ENCODE assay signal across 17 cellular contexts in the genomic region with DNA sequence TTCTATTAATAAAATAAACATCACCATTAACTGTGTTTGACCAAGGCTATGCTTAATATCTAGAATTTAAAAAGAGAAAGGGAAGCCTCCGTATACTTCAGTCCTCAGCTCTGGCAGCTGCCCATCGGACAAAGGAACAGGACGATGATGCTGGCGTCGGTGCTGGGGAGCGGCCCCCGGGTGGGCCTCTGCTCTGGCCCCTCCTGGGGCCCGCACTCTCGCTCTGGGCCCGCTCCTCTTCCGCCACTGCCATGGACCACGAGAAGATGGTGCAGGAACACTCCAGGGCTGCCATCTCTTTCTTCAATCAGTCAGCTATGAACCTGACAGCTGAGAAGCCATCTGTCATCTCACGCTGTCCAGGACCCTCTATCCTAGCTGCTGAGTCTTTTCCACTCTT. TPM values are rescaled to one million over a fixed set of nuclear protein-coding genes. Genes with fewer than 3 reads are reported as not detected.
DNase-seq lines count a peak whose midpoint lies in the region; ATAC-seq and TF ChIP-seq lines count a peak whose summit lies in the region.
"Had no signal": no experiment of that assay in that cellular context is flagged by ENCODE, and none has a peak within 500 bp of the region (broad histone marks: within the 10 kb centered on the region; RNA-seq: fewer than 3 reads in every experiment).

No MANE protein-coding gene starts in this region.

- H4K8ac ChIP-seq in trophoblast cell (ENCODE audit: low read depth, low read length): no peak overlapping the region

- peak overlapping the region; percentile 36 for H3K4ac ChIP-seq in trophoblast cell (ENCODE audit: low read depth, low read length)

- DNase-seq in cardiac muscle cell (ENCODE audit: low read depth in 1 of 2, low spot score in 1 of 2): no peak
- no peak for DNase-seq in right atrium auricular region (ENCODE audit: low spot score)
- peak; percentile 41 for DNase-seq in G401 (ENCODE audit: low spot score)
- DNase-seq in cerebellum (ENCODE audit: low spot score): peak; percentile 19
- no peak for DNase-seq in trophoblast cell
- DNase-seq in foreskin fibroblast: no peak
- DNase-seq: 8988T; CD4-positive, alpha-beta memory T cell; DMS153; DMS79; GF-D8; H9; IMR-90 had no signal

- no peak overlapping the region for H3K9ac ChIP-seq in trophoblast cell (ENCODE audit: low read length)
- H3K9ac ChIP-seq: BLaER1 had no signal

- no CpG with 5 or more reads among the region's 13 CpGs for WGBS in trophoblast cell (ENCODE audit: extremely low coverage, insufficient coverage, insufficient read length)

- H3K79me2 ChIP-seq in trophoblast cell (ENCODE audit: control insufficient read depth, insufficient read depth, low read length, poor library complexity): no peaks in the 10 kb centered on the region

- no peak overlapping the region for H2BK120ac ChIP-seq in trophoblast cell (ENCODE audit: insufficient read depth, low read length, poor library complexity)

- no peak for TF ChIP-seq CTCF in cardiac muscle cell (IDR thresholded peaks at IDR 0.05; ENCODE audit: low read depth, low read length)
- TF ChIP-seq CTCF in right atrium auricular region (IDR thresholded peaks at IDR 0.05): no peak
- TF ChIP-seq CTCF in foreskin fibroblast (IDR thresholded peaks at IDR 0.05; ENCODE audit: low read depth, low read length): no peak

- H2BK5ac ChIP-seq in trophoblast cell (ENCODE audit: low read depth, low read length, poor library complexity): no peak overlapping the region

- H3K23ac ChIP-seq in trophoblast cell (ENCODE audit: low read length): no peak overlapping the region

- in situ Hi-C loops in G401 (cut with HindIII; ENCODE audit: low sequenced_read_pairs): no loop called here

- peak overlapping the region; percentile 6 for H4K91ac ChIP-seq in trophoblast cell (ENCODE audit: low read depth, low read length)

- H3K36me3 ChIP-seq in cardiac muscle cell (no peaks in the 10 kb centered on the region), right atrium auricular region (no peaks in the 10 kb centered on the region), trophoblast cell (ENCODE audit: control insufficient read depth in 1 of 2, insufficient read depth in 2 of 2, low read length in 2 of 2) (no peaks in the 10 kb centered on the region)

- peak overlapping the region; percentile 65 for H3K18ac ChIP-seq in trophoblast cell (ENCODE audit: low read length)

- H3K4me3 ChIP-seq in cardiac muscle cell (no peak overlapping the region), right atrium auricular region (no peak overlapping the region), trophoblast cell (ENCODE audit: low read depth, low read length) (no peak overlapping the region), foreskin fibroblast (ENCODE audit: low read depth in 1 of 2, low read length in 2 of 2) (no peak overlapping the region)
- H3K4me3 ChIP-seq: BLaER1 had no signal

- no peaks in the 10 kb centered on the region for H3K27me3 ChIP-seq in cardiac muscle cell
- no peaks in the 10 kb centered on the region for H3K27me3 ChIP-seq in right atrium auricular region
- H3K27me3 ChIP-seq in trophoblast cell (ENCODE audit: insufficient read depth, low read length): no peaks in the 10 kb centered on the region
- H3K27me3 ChIP-seq: BLaER1 had no signal

- H2AFZ ChIP-seq in trophoblast cell (ENCODE audit: insufficient read depth, low read length, poor library complexity): no peak overlapping the region

- no peak overlapping the region for H2BK12ac ChIP-seq in trophoblast cell (ENCODE audit: low read length)

- no peak overlapping the region for H4K12ac ChIP-seq in trophoblast cell (ENCODE audit: low read depth, low read length)

- H3K9me3 ChIP-seq in cardiac muscle cell (ENCODE audit: low read depth) (no peaks in the 10 kb centered on the region), right atrium auricular region (peaks cover 0 to 9% of the 10 kb centered on the region in 2 donors), trophoblast cell (ENCODE audit: insufficient read depth, low read depth, low read length) (no peaks in the 10 kb centered on the region)

- H3K4me1 ChIP-seq in cardiac muscle cell (ENCODE audit: low read depth) (peaks cover 13% of the 10 kb centered on the region), right atrium auricular region (peaks cover 0 to 5% of the 10 kb centered on the region in 2 donors), trophoblast cell (ENCODE audit: control insufficient read depth in 1 of 2, insufficient read depth in 2 of 2, low read length in 2 of 2) (peaks cover 3 to 7% of the 10 kb centered on the region in 2 experiments)
- H3K4me1 ChIP-seq: BLaER1 had no signal

- no peak for ATAC-seq in GM18909 (IDR thresholded peaks at IDR 0.05; ENCODE audit: poor library complexity, unreplicated experiment)
- ATAC-seq in HG03469 (IDR thresholded peaks at IDR 0.05; ENCODE audit: unreplicated experiment): no peak

- no peaks in the 10 kb centered on the region for H3K79me1 ChIP-seq in trophoblast cell (ENCODE audit: low read length)

- peak overlapping the region; percentile 37 for H2AK5ac ChIP-seq in trophoblast cell (ENCODE audit: low read length)

- H3K27ac ChIP-seq in cardiac muscle cell (peak overlapping the region; percentile 9), right atrium auricular region (no peak overlapping the region), trophoblast cell (ENCODE audit: low read depth, low read length) (no peak overlapping the region)
- H3K27ac ChIP-seq: BLaER1, HL-60 had no signal

- H3K14ac ChIP-seq in trophoblast cell (ENCODE audit: low read length): no peak overlapping the region

- no peak overlapping the region for H3K4me2 ChIP-seq in trophoblast cell (ENCODE audit: low read length)
- H3K4me2 ChIP-seq: BLaER1 had no signal

RNA-seq across cellular contexts. Expression of gene PDHX, which starts 25.3 kb away (rescaled TPM):
- 48.6 and 69.9 TPM in 2 replicates for total RNA-seq in cardiac muscle cell
- polyA plus RNA-seq in cardiac muscle cell: 87.1 and 106 TPM in 2 replicates
- total RNA-seq in right atrium auricular region: 10 to 100 TPM; 47.2 to 94.0 TPM
- total RNA-seq in G401 (2014; rRNA removed; shearing (Covaris generic)): 28.7 and 40.6 TPM in 2 replicates
- 35.0 TPM for total RNA-seq in cerebellum
- 26.0 and 28.9 TPM in 2 replicates for polyA plus RNA-seq in trophoblast cell (2013)

RNA-seq across cellular contexts. Expression of gene APIP, which starts 25.5 kb away (rescaled TPM):
- total RNA-seq in cardiac muscle cell (15.2 and 18.3 TPM in 2 replicates), right atrium auricular region (10 to 100 TPM; 19.1 to 20.7 TPM), cerebellum (15.2 TPM)
- 29.2 and 39.7 TPM in 2 replicates for polyA plus RNA-seq in cardiac muscle cell
- total RNA-seq in G401 (2014; rRNA removed; shearing (Covaris generic)): 28.6 and 35.4 TPM in 2 replicates
- 9.0 and 9.5 TPM in 2 replicates for polyA plus RNA-seq in trophoblast cell (2013)

Comparison
In these comparisons a context has a peak if more than half of its experiments do, and no peak if none do; other contexts are left out.
1. DNase-seq: peak in G401 (single experiment) and cerebellum (single experiment); none in cardiac muscle cell (0 of 2), right atrium auricular region (single experiment), trophoblast cell (0 of 2) and foreskin fibroblast (0 of 2).